9 cellular contexts compared by ENCODE assay signal in the genomic region with DNA sequence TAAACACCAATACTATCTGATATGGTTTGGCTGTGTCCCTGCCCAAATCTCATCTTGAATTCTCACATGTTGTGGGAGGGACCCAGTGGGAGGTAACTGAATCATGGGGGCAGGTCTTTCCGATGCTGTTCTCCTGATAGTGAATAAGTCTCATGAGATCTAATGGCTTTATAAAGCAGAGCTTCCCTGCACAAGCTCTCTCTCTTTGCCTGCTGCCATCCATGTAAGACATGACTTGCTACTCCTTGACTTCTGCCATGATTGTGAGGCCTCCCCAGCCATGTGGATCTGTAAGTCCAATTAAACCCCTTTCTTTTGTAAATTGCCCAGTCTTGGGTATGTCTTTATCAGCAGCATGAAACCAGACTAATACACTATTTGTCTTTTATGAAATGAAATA. TPM values are rescaled to one million over a fixed set of nuclear protein-coding genes. Genes with fewer than 3 reads are reported as not detected.
DNase-seq lines count a peak whose midpoint lies in the region; ATAC-seq, FAIRE-seq and TF ChIP-seq lines count a peak whose summit lies in the region.
"Not testable (repeated sequence)": the region's sequence is repeated elsewhere in the genome, so short reads cannot be mapped to it uniquely, and the experiment has no call there.
"Had no signal": no experiment of that assay in that cellular context is flagged by ENCODE, and none has a peak within 500 bp of the region (broad histone marks: within the 10 kb centered on the region; RNA-seq: fewer than 3 reads in every experiment).

No MANE protein-coding gene starts in this region.

- TF ChIP-seq CTCF in HEK293 (tag by site-specific recombination; IDR thresholded peaks at IDR 0.05); K562 (IDR thresholded peaks at IDR 0.05 in 2 of 3, conservative IDR thresholded peaks at IDR 0.05 in 1 of 3; ENCODE audit: insufficient read depth in 2 of 3, low read depth in 1 of 3, low read length in 3 of 3): not testable (repeated sequence)

- not testable (repeated sequence) for BruUV-seq in K562 (replicated peaks; lab: Mats Ljungman, UMichigan)

- H3K27me3 ChIP-seq in K562 (ENCODE audit: control insufficient read depth in 2 of 2, insufficient read depth in 2 of 2, low read length in 2 of 2) = peaks cover 19 to 28% of the 10 kb centered on the region in 2 experiments; a peak in 4 of 5 replicates

- in situ Hi-C loops in K562 (cut with MboI) = not testable (repeated sequence)

- TF ChIP-seq RAD21 in K562 (CRISPR knock-in tag; conservative IDR thresholded peaks at IDR 0.05 in 1 of 2, IDR thresholded peaks at IDR 0.05 in 1 of 2) = not testable (repeated sequence)

- DNase-seq in K562 (ENCODE audit: extremely low read depth in 1 of 4, low spot score in 3 of 4) = not testable (repeated sequence)

- TF ChIP-seq POLR2A in K562 (conservative IDR thresholded peaks at IDR 0.05) = not testable (repeated sequence)

- not testable (repeated sequence) for H2AFZ ChIP-seq in K562 (ENCODE audit: low read depth, low read length)

- H3K4me3 ChIP-seq in HEK293 (ENCODE audit: low read depth, low read length); K562: not testable (repeated sequence)

- not testable (repeated sequence) for H3K9ac ChIP-seq in K562 (ENCODE audit: insufficient read depth in 1 of 2, low read depth in 2 of 2, low read length in 2 of 2)

- H3K4me2 ChIP-seq in K562 (ENCODE audit: insufficient read depth, low read length) = not testable (repeated sequence)

- CTCF ChIA-PET in HEK293 (lab: Yijun Ruan, JAX); K562 (lab: Yijun Ruan, JAX; ENCODE audit: low intra/inter-chr PET ratio): not testable (repeated sequence)

- TF ChIP-seq EP300 in K562 (IDR thresholded peaks at IDR 0.05; ENCODE audit: low read length) = not testable (repeated sequence)

- not testable (repeated sequence) for H3K36me3 ChIP-seq in HEK293 (ENCODE audit: control insufficient read depth in 2 of 2, insufficient read depth in 1 of 2, low read length in 2 of 2); K562 (ENCODE audit: control insufficient read depth, insufficient read depth, low read length)

- not testable (repeated sequence) for H4K20me1 ChIP-seq in K562 (replicated peaks; ENCODE audit: control insufficient read depth, insufficient read depth, low read length)

- not testable (repeated sequence) for H3K79me2 ChIP-seq in K562 (ENCODE audit: control insufficient read depth, insufficient read depth, low read length)

- H3K4me1 ChIP-seq in HEK293 (ENCODE audit: control insufficient read depth, insufficient read depth, low read length); K562 (replicated peaks in 1 of 2; ENCODE audit: control insufficient read depth in 2 of 2, insufficient read depth in 2 of 2, low read length in 2 of 2): not testable (repeated sequence)

- H3K9me1 ChIP-seq in K562 (ENCODE audit: control insufficient read depth, insufficient read depth, low read length) = not testable (repeated sequence)

- not testable (repeated sequence) for H3K9me3 ChIP-seq in HEK293 (ENCODE audit: control insufficient read depth, insufficient read depth, low read depth, low read length); K562 (replicated peaks; ENCODE audit: control insufficient read depth, insufficient read depth, low read depth, low read length)

- intact Hi-C loops in K562 (cut with micrococcal nuclease) = not testable (repeated sequence)

- ATAC-seq in K562 = not testable (repeated sequence)

- not testable (repeated sequence) for FAIRE-seq in K562 (lab: Jason Lieb, UNC)

- 0% methylated on average over 1 of the region's 1 CpG for WGBS in K562 (ENCODE audit: insufficient coverage, low coverage, missing lambda C conversion rate)

- H3K27ac ChIP-seq in HEK293 (ENCODE audit: extremely low read depth, low read depth, low read length); K562 (ENCODE audit: extremely low read depth, low read depth, low read length): not testable (repeated sequence)

- POLR2A ChIA-PET in HEK293 (lab: Yijun Ruan, JAX); K562 (lab: Yijun Ruan, JAX): not testable (repeated sequence)

TF ChIP-seq in HEK293, 187 proteins besides CTCF, POLR2A, EP300 and RAD21:
- peak; percentile 71 for TF ChIP-seq SETDB1 (IDR thresholded peaks at IDR 0.05; ENCODE audit: insufficient read length, low read length)

TF ChIP-seq in K562, 482 proteins besides CTCF, POLR2A, EP300 and RAD21:
- TF ChIP-seq ZNF431 (CRISPR knock-in tag; IDR thresholded peaks at IDR 0.05) = peak; percentile 96

RNA-seq across cellular contexts. Expression of a gene that starts 9.3 kb away (rescaled TPM):
- total RNA-seq in K562 (2011; cell fraction: chromatin; rRNA removed; ENCODE audit: low replicate concordance) = 0.26 TPM in 1 of 2 replicates, not detected in the other
- 0.66 TPM in 1 of 2 replicates, not detected in the other for total RNA-seq in K562 (2011; cell fraction: nucleolus; rRNA removed)
- total RNA-seq in K562 (2011; cell fraction: nucleoplasm; rRNA removed) = 0.46 TPM in 1 of 2 replicates, not detected in the other
- total RNA-seq in K562 (2014; rRNA removed) (not detected in 2 replicates), K562 (2014; rRNA removed; fragmentation: Illumina TruSeq; extraction: Trizol) (not detected in 2 replicates), K562 (2015; rRNA removed; fragmentation: Illumina TruSeq; extraction: Trizol) (not detected in 2 replicates), K562 (2021) (not detected in 2 replicates)
- polyA plus RNA-seq in K562 (2011; rRNA removed) (not detected in 2 replicates), K562 (2014; fragmentation: Illumina TruSeq; extraction: Trizol) (not detected in 2 replicates), K562 (2014; fragmentation: Nextera tagmentation; extraction: Ambion mirVana) (under 1 TPM; 0.06 to 0.20 TPM), K562 (2014; rRNA removed) (0.23 TPM in 1 of 2 replicates, not detected in the other)
- polyA plus RNA-seq in K562 (2011; cell fraction: cytosol; rRNA removed) = 0.18 TPM in 1 of 2 replicates, not detected in the other
- not detected in 2 replicates for polyA plus RNA-seq in K562 (2011; cell fraction: nucleus; rRNA removed)
- 0.44 and 1.9 TPM in 2 replicates for polyA plus RNA-seq in K562 (2012)
- not detected in 2 replicates for polyA minus RNA-seq in K562 (2011; rRNA and poly(A)+ RNA removed)
- not detected in 2 replicates for polyA minus RNA-seq in K562 (2011; cell fraction: cytosol; rRNA and poly(A)+ RNA removed)
- 0.44 TPM in 1 of 2 replicates, not detected in the other for polyA minus RNA-seq in K562 (2011; cell fraction: nucleus; rRNA and poly(A)+ RNA removed)
- total RNA-seq: CD4-positive, alpha-beta memory T cell; CD4-positive, alpha-beta T cell; CD4-positive, CD25-positive, alpha-beta regulatory T cell; CD8-positive, alpha-beta memory T cell; CD8-positive, alpha-beta T cell had no signal
- polyA plus RNA-seq: AG04450; CD14-positive monocyte; CD8-positive, alpha-beta memory T cell had no signal

RNA-seq across cellular contexts. Expression of a gene that starts 30.5 kb away (rescaled TPM):
- 20.0 and 41.6 TPM in 2 replicates for total RNA-seq in K562 (2011; cell fraction: chromatin; rRNA removed; ENCODE audit: low replicate concordance)
- 15.7 and 16.5 TPM in 2 replicates for total RNA-seq in K562 (2011; cell fraction: nucleolus; rRNA removed)
- 16.1 and 17.0 TPM in 2 replicates for total RNA-seq in K562 (2011; cell fraction: nucleoplasm; rRNA removed)
- total RNA-seq in K562 (2014; rRNA removed) = 11.8 and 16.2 TPM in 2 replicates
- total RNA-seq in K562 (2014; rRNA removed; fragmentation: Illumina TruSeq; extraction: Trizol) = 25.0 and 25.4 TPM in 2 replicates
- 25.4 and 25.6 TPM in 2 replicates for total RNA-seq in K562 (2015; rRNA removed; fragmentation: Illumina TruSeq; extraction: Trizol)
- total RNA-seq in K562 (2021) = 16.6 and 16.9 TPM in 2 replicates
- polyA plus RNA-seq in K562 (2011; rRNA removed) = 19.8 and 34.6 TPM in 2 replicates
- 6.5 and 11.5 TPM in 2 replicates for polyA plus RNA-seq in K562 (2011; cell fraction: cytosol; rRNA removed)
- 7.7 and 9.5 TPM in 2 replicates for polyA plus RNA-seq in K562 (2011; cell fraction: nucleus; rRNA removed)
- polyA plus RNA-seq in K562 (2012) = 13.2 and 20.8 TPM in 2 replicates
- 16.4 and 19.4 TPM in 2 replicates for polyA plus RNA-seq in K562 (2014; fragmentation: Illumina TruSeq; extraction: Trizol)
- polyA plus RNA-seq in K562 (2014; fragmentation: Nextera tagmentation; extraction: Ambion mirVana) = 1 to 10 TPM; 5.9 to 6.4 TPM
- 15.1 and 15.3 TPM in 2 replicates for polyA plus RNA-seq in K562 (2014; rRNA removed)
- polyA minus RNA-seq in K562 (2011; rRNA and poly(A)+ RNA removed) = 77.1 and 80.9 TPM in 2 replicates
- polyA minus RNA-seq in K562 (2011; cell fraction: cytosol; rRNA and poly(A)+ RNA removed) = 9.5 and 21.1 TPM in 2 replicates
- 11.8 and 20.4 TPM in 2 replicates for polyA minus RNA-seq in K562 (2011; cell fraction: nucleus; rRNA and poly(A)+ RNA removed)
